In genomic region chr5:159342838-159343237, GRCh38 we compare ENCODE assay signal across 1 cellular context.
TF ChIP-seq lines count a peak whose summit lies in the region.

No MANE protein-coding gene starts in this region.

TF ChIP-seq in HepG2, 621 proteins besides CTCF, POLR2A, EP300 and RAD21 (continued from another document):
- TF ChIP-seq ZBED4 (CRISPR knock-in tag; IDR thresholded peaks at IDR 0.05; ENCODE audit: borderline replicate concordance) (no peak), ATF7 (IDR thresholded peaks at IDR 0.05) (peak; percentile 97), ATF7 (CRISPR knock-in tag; IDR thresholded peaks at IDR 0.05) (no peak), ZNF281 (CRISPR knock-in tag; IDR thresholded peaks at IDR 0.05; ENCODE audit: borderline replicate concordance) (no peak), FOXO4 (CRISPR knock-in tag; conservative IDR thresholded peaks at IDR 0.05) (no peak), CREB1 (IDR thresholded peaks at IDR 0.05) (peak; percentile 66), CREB1 (CRISPR knock-in tag; IDR thresholded peaks at IDR 0.05) (no peak), TCF12 (IDR thresholded peaks at IDR 0.05) (no peak), TCF12 (CRISPR knock-in tag; IDR thresholded peaks at IDR 0.05) (no peak)
